ENCODE assay signal across 11 cellular contexts in genomic region chr9:133979921-133980863, GRCh38. TPM values are rescaled to one million over a fixed set of nuclear protein-coding genes. Genes with fewer than 3 reads are reported as not detected.
DNase-seq lines count a peak whose midpoint lies in the region; ATAC-seq lines count a peak whose summit lies in the region.
"Had no signal": no experiment of that assay in that cellular context is flagged by ENCODE, and none has a peak within 500 bp of the region (broad histone marks: within the 10 kb centered on the region; RNA-seq: fewer than 3 reads in every experiment).

No MANE protein-coding gene starts in this region.

- no peak overlapping the region for H3K4me3 Mint-ChIP-seq in central memory CD8-positive, alpha-beta T cell
- H3K4me3 Mint-ChIP-seq in activated CD4-positive, alpha-beta memory T cell treated with anti-CD3 and anti-CD28 coated beads, Interleukin-2, amount 10 ng/mL, durations not matched to agents 7 days and 5 days, result no peak overlapping the region

- H3K27me3 Mint-ChIP-seq in central memory CD8-positive, alpha-beta T cell, result no peaks in the 10 kb centered on the region
- no peaks in the 10 kb centered on the region for H3K27me3 Mint-ChIP-seq in activated CD4-positive, alpha-beta memory T cell treated with anti-CD3 and anti-CD28 coated beads, Interleukin-2, amount 10 ng/mL, durations not matched to agents 7 days and 5 days

- CTCF ChIA-PET in activated CD4-positive, alpha-beta memory T cell treated with anti-CD3 and anti-CD28 coated beads, Interleukin-2, amount 10 ng/mL, durations not matched to agents 7 days and 5 days (lab: Charles Lee), result no interaction called here

- H4K20me1 ChIP-seq in BLaER1 treated with 17β-estradiol and CSF1 and Interleukin-3, amounts not matched to agents 10 nM and 100 nM, result peaks cover 67 to 99% (median 92%) of the 10 kb centered on the region in 11 experiments; a peak in 21 of 22 replicates

- peak; percentile 16 for ATAC-seq in HG03103 (IDR thresholded peaks at IDR 0.05; ENCODE audit: low read depth, unreplicated experiment)
- ATAC-seq in central memory CD8-positive, alpha-beta T cell (replicated peaks; ENCODE audit: extremely low read depth, poor library complexity, severe bottlenecking), result no peak

- no peak overlapping the region for H3K4me3 ChIP-seq in BLaER1 treated with 17β-estradiol and CSF1 and Interleukin-3, amounts not matched to agents 10 nM and 100 nM
- H3K4me3 ChIP-seq: MG63 had no signal

- no peaks in the 10 kb centered on the region for H3K36me3 Mint-ChIP-seq in central memory CD8-positive, alpha-beta T cell (ENCODE audit: insufficient read depth)
- no peaks in the 10 kb centered on the region for H3K36me3 Mint-ChIP-seq in activated CD4-positive, alpha-beta memory T cell treated with anti-CD3 and anti-CD28 coated beads, Interleukin-2, amount 10 ng/mL, durations not matched to agents 7 days and 5 days (ENCODE audit: low read depth)

- peak overlapping the region in 1 of 11 experiments; percentile 28; a peak in 2 of 22 replicates for H3K27ac ChIP-seq in BLaER1 treated with 17β-estradiol and CSF1 and Interleukin-3, amounts not matched to agents 10 nM and 100 nM

- H3K4me2 ChIP-seq in BLaER1 treated with 17β-estradiol and CSF1 and Interleukin-3, amounts not matched to agents 10 nM and 100 nM, result peak overlapping the region; percentile 28 to 94 (median 82)

- no peaks in the 10 kb centered on the region; a peak in 1 of 22 replicates for H3K36me3 ChIP-seq in BLaER1 treated with 17β-estradiol and CSF1 and Interleukin-3, amounts not matched to agents 10 nM and 100 nM
- H3K36me3 ChIP-seq: MG63 had no signal

- peak overlapping the region in 4 of 11 experiments; percentile 0 to 38 (median 32); a peak in 4 of 22 replicates for H3K9ac ChIP-seq in BLaER1 treated with 17β-estradiol and CSF1 and Interleukin-3, amounts not matched to agents 10 nM and 100 nM

- H3K4me1 Mint-ChIP-seq in central memory CD8-positive, alpha-beta T cell, result no peaks in the 10 kb centered on the region
- H3K4me1 Mint-ChIP-seq in activated CD4-positive, alpha-beta memory T cell treated with anti-CD3 and anti-CD28 coated beads, Interleukin-2, amount 10 ng/mL, durations not matched to agents 7 days and 5 days, result no peaks in the 10 kb centered on the region

- no peaks in the 10 kb centered on the region for H3K9me3 ChIP-seq in BLaER1 treated with 17β-estradiol and CSF1 and Interleukin-3, amounts not matched to agents 10 nM and 100 nM (replicated peaks in 1 of 11)
- H3K9me3 ChIP-seq: MG63 had no signal

- no peaks in the 10 kb centered on the region for H3K27me3 ChIP-seq in BLaER1 treated with 17β-estradiol and CSF1 and Interleukin-3, amounts not matched to agents 10 nM and 100 nM
- H3K27me3 ChIP-seq: MG63 had no signal

- H3K9me3 Mint-ChIP-seq in central memory CD8-positive, alpha-beta T cell, result no peaks in the 10 kb centered on the region
- no peaks in the 10 kb centered on the region for H3K9me3 Mint-ChIP-seq in activated CD4-positive, alpha-beta memory T cell treated with anti-CD3 and anti-CD28 coated beads, Interleukin-2, amount 10 ng/mL, durations not matched to agents 7 days and 5 days

- POLR2A ChIA-PET in activated CD4-positive, alpha-beta memory T cell treated with anti-CD3 and anti-CD28 coated beads, Interleukin-2, amount 10 ng/mL, durations not matched to agents 7 days and 5 days (lab: Charles Lee), result no interaction called here

- peak overlapping the region; percentile 71 for H3K27ac Mint-ChIP-seq in central memory CD8-positive, alpha-beta T cell (ENCODE audit: low read depth)
- no peak overlapping the region for H3K27ac Mint-ChIP-seq in activated CD4-positive, alpha-beta memory T cell treated with anti-CD3 and anti-CD28 coated beads, Interleukin-2, amount 10 ng/mL, durations not matched to agents 7 days and 5 days

- no peak for DNase-seq in central memory CD8-positive, alpha-beta T cell (ENCODE audit: low spot score in 2 of 2)
- peak; percentile 78 for DNase-seq in myocyte (ENCODE audit: low read depth)
- DNase-seq in stimulated activated CD4-positive, alpha-beta T cell treated with anti-CD3 and anti-CD28 coated beads, Interleukin-2, amount 100 ng/mL, for 48 hours, result no peak
- no peak for DNase-seq in activated CD4-positive, alpha-beta memory T cell treated with anti-CD3 and anti-CD28 coated beads, Interleukin-2, amount 10 ng/mL, durations not matched to agents 7 days and 5 days
- no peak for DNase-seq in NCI-H1436 (lab: John Stamatoyannopoulos, UW)
- no peak for DNase-seq in hippocampal formation (lab: John Stamatoyannopoulos, UW)
- DNase-seq: activated T-cell treated with anti-CD3 and anti-CD28 coated beads, Interleukin-2, amount 50 U/mL, for 48 hours; AML-193; MG63 had no signal

- H3K4me1 ChIP-seq in BLaER1 treated with 17β-estradiol and CSF1 and Interleukin-3, amounts not matched to agents 10 nM and 100 nM, result peaks cover 29 to 79% (median 69%) of the 10 kb centered on the region in 10 experiments

RNA-seq across cellular contexts. Expression of gene VAV2, which starts 11.9 kb away (rescaled TPM):
- total RNA-seq in myocyte, result 7.5 and 10.4 TPM in 2 replicates
- polyA plus RNA-seq in myocyte (2012), result 20.6 TPM
- total RNA-seq in activated CD4-positive, alpha-beta memory T cell treated with anti-CD3 and anti-CD28 coated beads, Interleukin-2, amount 10 ng/mL, durations not matched to agents 7 days and 5 days, result 1 to 10 TPM; 2.4 to 2.9 TPM

RNA-seq across cellular contexts. Expression of gene BRD3OS, which starts 45.1 kb away (rescaled TPM):
- 10.5 and 13.4 TPM in 2 replicates for total RNA-seq in myocyte
- polyA plus RNA-seq in myocyte (2012), result 25.6 TPM
- 10 to 100 TPM in 1 of 2 experiments, 1 to 10 TPM in 1; 9.6 to 10.3 TPM for total RNA-seq in activated CD4-positive, alpha-beta memory T cell treated with anti-CD3 and anti-CD28 coated beads, Interleukin-2, amount 10 ng/mL, durations not matched to agents 7 days and 5 days
